ENCODE assay signal across 8 cellular contexts in genomic region chr18:8389391-8390340, GRCh38.
DNase-seq lines count a peak whose midpoint lies in the region; ATAC-seq and TF ChIP-seq lines count a peak whose summit lies in the region.

No MANE protein-coding gene starts in this region.

- no peak for TF ChIP-seq POLR2A in ovary (IDR thresholded peaks at IDR 0.05)

- H3K4me3 ChIP-seq in WI38 (ENCODE audit: low read depth, low read length) (no peak overlapping the region), ovary (no peak overlapping the region)

- H3K27me3 ChIP-seq in ovary, result no peaks in the 10 kb centered on the region

- peak; percentile 88 for TF ChIP-seq CTCF in WI38 (IDR thresholded peaks at IDR 0.05; ENCODE audit: low read depth, low read length)
- peak; percentile 33 to 52 (median 49) for TF ChIP-seq CTCF in ovary (IDR thresholded peaks at IDR 0.05)

- TF ChIP-seq EP300 in ovary (IDR thresholded peaks at IDR 0.05), result no peak

- H3K4me1 ChIP-seq in ovary (ENCODE audit: insufficient read depth), result no peaks in the 10 kb centered on the region

- DNase-seq in AML-193 (lab: John Stamatoyannopoulos, UW), result peak; percentile 25 to 50
- peak; percentile 33 for DNase-seq in NCI-H1694 (lab: John Stamatoyannopoulos, UW)
- DNase-seq in foreskin melanocyte, result peak; percentile 48
- DNase-seq in ovary, result peak; percentile 57 to 80 (median 71)
- DNase-seq in stimulated activated naive CD4-positive, alpha-beta T cell treated with Interleukin-2 at 50 U/mL for 16 hours (lab: John Stamatoyannopoulos, UW), result no peak

- H3K27ac ChIP-seq in ovary, result no peak overlapping the region

- ATAC-seq in GM18867 (IDR thresholded peaks at IDR 0.05; ENCODE audit: unreplicated experiment) (peak; percentile 57), HG03135 (IDR thresholded peaks at IDR 0.05; ENCODE audit: unreplicated experiment) (no peak)

- H3K9me3 ChIP-seq in ovary, result no peaks in the 10 kb centered on the region

- WGBS in ovary, 3 donors, result 65 to 69% (median 66%) methylated on average over 14 of the region's 14 CpGs

- intact Hi-C loops in ovary (cut with DNase I), result no loop called here

- no peaks in the 10 kb centered on the region for H3K36me3 ChIP-seq in ovary
